ENCODE assay signal across 8 cellular contexts in the genomic region with DNA sequence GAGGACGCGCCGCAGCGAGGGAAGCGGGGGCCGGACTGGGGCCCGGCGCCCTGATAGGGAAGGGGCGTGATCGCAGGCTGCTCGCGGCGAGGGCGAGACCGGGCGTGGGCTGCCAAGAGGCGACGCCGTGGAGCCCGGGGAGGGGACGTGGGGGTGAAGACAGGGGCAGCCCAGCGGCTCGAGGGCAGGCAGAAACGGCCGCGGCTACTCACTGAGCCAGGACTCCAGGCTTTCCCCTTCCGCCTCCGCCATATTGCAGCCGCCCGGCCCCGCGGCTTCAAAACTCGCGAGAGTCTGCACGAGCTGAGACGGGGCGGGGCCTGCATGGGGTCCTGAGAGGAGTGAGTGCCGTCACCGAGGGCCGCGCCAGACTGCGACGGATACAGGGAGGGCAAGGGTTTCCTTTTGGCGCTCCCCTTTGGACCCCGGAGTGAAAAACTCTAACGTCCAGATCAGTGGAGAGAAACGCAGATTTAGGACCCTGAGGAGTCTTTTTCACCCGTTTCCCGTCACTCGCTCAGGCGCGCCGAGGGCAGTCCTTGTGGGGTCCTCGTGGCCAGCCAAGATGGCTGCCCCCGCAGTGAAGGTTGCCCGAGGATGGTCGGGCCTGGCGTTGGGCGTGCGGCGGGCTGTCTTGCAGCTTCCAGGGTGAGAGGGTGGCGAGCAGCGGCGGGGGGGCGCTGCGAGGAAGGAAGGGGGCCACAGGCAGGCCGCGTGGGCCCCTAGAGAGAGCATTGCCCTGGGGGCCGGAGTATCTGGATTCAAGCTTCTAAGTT. TPM values are rescaled to one million over a fixed set of nuclear protein-coding genes. Genes with fewer than 3 reads are reported as not detected.
DNase-seq lines count a peak whose midpoint lies in the region; ATAC-seq, FAIRE-seq and TF ChIP-seq lines count a peak whose summit lies in the region.

TSS of gene GGA3 (minus strand) at position 271 of the 776 bp plus-strand sequence. CDS start at position 252, 19 bp downstream.
TSS of gene MRPS7 (plus strand) at position 544 of the 776 bp plus-strand sequence. CDS start at position 566, 22 bp downstream.

- peak; percentile 86 for FAIRE-seq in GM12891 (lab: Jason Lieb, UNC)

- TF ChIP-seq CTCF in adrenal gland (IDR thresholded peaks at IDR 0.05) (peak in 1 of 6 experiments; percentile 18), heart right ventricle (IDR thresholded peaks at IDR 0.05) (no peak), prostate gland (IDR thresholded peaks at IDR 0.05) (no peak)

- H3K4me1 ChIP-seq in adrenal gland (replicated peaks in 1 of 2) (peaks cover 14 to 26% of the 10 kb centered on the region in 2 donors), heart right ventricle (peaks cover 4 to 46% (median 30%) of the 10 kb centered on the region in 9 donors), prostate gland (replicated peaks) (peaks cover 6% of the 10 kb centered on the region)

- TF ChIP-seq POLR2A in GM12891 (IDR thresholded peaks at IDR 0.05; ENCODE audit: low read depth, low read length) (peak; percentile 76), adrenal gland (IDR thresholded peaks at IDR 0.05) (peak; percentile 51 to 66), prostate gland (IDR thresholded peaks at IDR 0.05) (peak; percentile 52)

- peak; percentile 91 for DNase-seq in GM12891 (ENCODE audit: insufficient read length, low spot score)
- DNase-seq in NCI-H146 treated with DMSO at 0.1 percent for 48 hours (lab: John Stamatoyannopoulos, UW; ENCODE audit: unreplicated experiment), result peak; percentile 81
- peak; percentile 90 to 95 (median 93) for DNase-seq in T-helper 1 cell
- DNase-seq in adrenal gland, result peak; percentile 94 to 97 (median 95)
- DNase-seq in heart right ventricle, result peak; percentile 97
- DNase-seq in prostate gland (ENCODE audit: low spot score), result peak; percentile 95
- peak; percentile 95 for DNase-seq in ureter (ENCODE audit: low spot score)

- intact Hi-C loops in adrenal gland (cut with DNase I), result no loop called here
- intact Hi-C loops in heart right ventricle (cut with DNase I), result no loop called here
- intact Hi-C loops in prostate gland (cut with DNase I), result no loop called here

- H3K9me3 ChIP-seq in adrenal gland (replicated peaks in 1 of 3) (no peaks in the 10 kb centered on the region), heart right ventricle (no peaks in the 10 kb centered on the region), prostate gland (no peaks in the 10 kb centered on the region)

- WGBS in adrenal gland, 4 donors, result 0 to 1% (median 0%) methylated on average over 7 to 68 of the region's 69 CpGs
- WGBS in heart right ventricle, 2 donors, result 0% methylated on average over 62 to 69 of the region's 69 CpGs
- 0% methylated on average over 54 of the region's 69 CpGs for WGBS in prostate gland

- H3K27ac ChIP-seq in adrenal gland, result peak within 1 kb of the TSS; percentile 86 to 99 (median 95)
- H3K27ac ChIP-seq in heart right ventricle, result peak within 1 kb of the TSS; percentile 93 to 99 (median 97)
- H3K27ac ChIP-seq in prostate gland, result peak within 1 kb of the TSS; percentile 85 to 92

- ATAC-seq in HG02870 (IDR thresholded peaks at IDR 0.05; ENCODE audit: unreplicated experiment), result peak; percentile 86
- ATAC-seq in heart right ventricle, result peak; percentile 97 to 99 (median 98)

- H3K27me3 ChIP-seq in adrenal gland (no peaks in the 10 kb centered on the region), heart right ventricle (no peaks in the 10 kb centered on the region), prostate gland (replicated peaks; ENCODE audit: insufficient read depth) (no peaks in the 10 kb centered on the region)

- H3K36me3 ChIP-seq in adrenal gland (replicated peaks in 1 of 2) (peaks cover 0 to 34% of the 10 kb centered on the region in 2 donors), heart right ventricle (peaks cover 0 to 39% (median 30%) of the 10 kb centered on the region in 9 donors), prostate gland (peaks cover 0 to 12% of the 10 kb centered on the region in 2 donors)

- H3K4me3 ChIP-seq in adrenal gland (peak within 1 kb of the TSS; percentile 68 to 99 (median 92)), heart right ventricle (peak within 1 kb of the TSS; percentile 75 to 100 (median 94)), prostate gland (peak within 1 kb of the TSS; percentile 90 to 93)

TF ChIP-seq in GM12891, 5 proteins besides CTCF, POLR2A, EP300 and RAD21:
- TF ChIP-seq POU2F2 (IDR thresholded peaks at IDR 0.05; ENCODE audit: low read depth, low read length) (peak; percentile 40; the same call in 1 of the 2 replicates), PAX5 (IDR thresholded peaks at IDR 0.05; ENCODE audit: insufficient read depth, low read length, severe bottlenecking) (no peak), POLR2AphosphoS5 (IDR thresholded peaks at IDR 0.05; ENCODE audit: low read depth, low read length) (peak; percentile 77), SPI1 (IDR thresholded peaks at IDR 0.05; ENCODE audit: low read depth, low read length) (no peak), TAF1 (IDR thresholded peaks at IDR 0.05; ENCODE audit: low read depth, low read length) (peak; percentile 94)
TF ChIP-seq in GM12891: peak in this region for 3.

RNA-seq across cellular contexts. Expression of gene GGA3, which starts in this region (rescaled TPM):
- polyA plus RNA-seq in GM12891 (2012; ENCODE audit: low read depth, missing spikeins), result 48.3 TPM
- total RNA-seq in adrenal gland, result 10 to 100 TPM in 7 of 8 donors, 1 to 10 TPM in 1; 8.0 to 36.9 (median 24.6) TPM
- polyA plus RNA-seq in adrenal gland, result 10 to 100 TPM; 23.2 to 51.5 (median 24.1) TPM
- 10 to 100 TPM; 16.0 to 30.2 (median 21.7) TPM for total RNA-seq in heart right ventricle
- 10 to 100 TPM; 13.1 to 20.3 TPM for polyA plus RNA-seq in heart right ventricle
- total RNA-seq in prostate gland, result 10 to 100 TPM; 18.9 to 43.3 TPM
- total RNA-seq in ureter, result 61.4 TPM

RNA-seq across cellular contexts. Expression of gene MRPS7, which starts in this region (rescaled TPM):
- polyA plus RNA-seq in GM12891 (2012; ENCODE audit: low read depth, missing spikeins), result 67.2 TPM
- total RNA-seq in adrenal gland (10 to 100 TPM; 47.7 to 91.4 (median 69.6) TPM), heart right ventricle (100 to 1,000 TPM; 124 to 179 (median 151) TPM), prostate gland (10 to 100 TPM; 40.8 to 45.3 TPM), ureter (57.0 TPM)
- polyA plus RNA-seq in adrenal gland (100 to 1,000 TPM in 1 of 3 donors, 10 to 100 TPM in 2; 52.5 to 112 (median 87.7) TPM), heart right ventricle (100 to 1,000 TPM in 1 of 2 donors, 10 to 100 TPM in 1; 98.9 to 118 TPM)

Comparison
In these comparisons a context has a peak if more than half of its experiments do, and no peak if none do; other contexts are left out.
1. Peak in every context shown above with its lines: DNase-seq, ATAC-seq, H3K4me3 ChIP-seq and H3K27ac ChIP-seq.